In genomic region chr17:7380321-7380720, GRCh38 we compare ENCODE assay signal across 10 cellular contexts. TPM values are rescaled to one million over a fixed set of nuclear protein-coding genes. Genes with fewer than 3 reads are reported as not detected.
DNase-seq lines count a peak whose midpoint lies in the region; ATAC-seq and TF ChIP-seq lines count a peak whose summit lies in the region.
"Had no signal": no experiment of that assay in that cellular context is flagged by ENCODE, and none has a peak within 500 bp of the region (broad histone marks: within the 10 kb centered on the region; RNA-seq: fewer than 3 reads in every experiment).

No MANE protein-coding gene starts in this region.

- H3K27me3 ChIP-seq in NT2/D1 (ENCODE audit: insufficient read depth, insufficient read length): peaks cover 45% of the 10 kb centered on the region
- H3K27me3 ChIP-seq in naive thymus-derived CD4-positive, alpha-beta T cell (ENCODE audit: control insufficient read depth in 2 of 2, insufficient read depth in 2 of 2, low read length in 2 of 2): peaks cover 0 to 11% of the 10 kb centered on the region in 2 donors

- no peak overlapping the region for H3K27ac Mint-ChIP-seq in osteocyte (ENCODE audit: unreplicated experiment)
- peak overlapping the region in 1 of 9 donors; percentile 9 for H3K27ac Mint-ChIP-seq in naive thymus-derived CD4-positive, alpha-beta T cell

- intact Hi-C loops in naive thymus-derived CD4-positive, alpha-beta T cell (cut with micrococcal nuclease): loop anchor here in 1 of 2 donors (5.0 kb wide), 2 partner anchors 43 to 232 kb away; partner anchors contain the start of genes ACAP1 and FXR2

- peaks cover 45% of the 10 kb centered on the region for H3K27me3 Mint-ChIP-seq in osteocyte (ENCODE audit: unreplicated experiment)
- H3K27me3 Mint-ChIP-seq in naive thymus-derived CD4-positive, alpha-beta T cell: peaks cover 33 to 50% (median 43%) of the 10 kb centered on the region in 5 donors

- H3K4me1 ChIP-seq in NT2/D1 (ENCODE audit: insufficient read depth, insufficient read length): peaks cover 22% of the 10 kb centered on the region
- peaks cover 10 to 13% of the 10 kb centered on the region in 2 donors for H3K4me1 ChIP-seq in naive thymus-derived CD4-positive, alpha-beta T cell (ENCODE audit: control insufficient read depth in 2 of 2, insufficient read depth in 2 of 2, low read length in 2 of 2)

- no peak overlapping the region for H3K27ac ChIP-seq in naive thymus-derived CD4-positive, alpha-beta T cell (ENCODE audit: low read depth, low read length)

- H3K4me3 ChIP-seq in NT2/D1 (ENCODE audit: insufficient read length, low read depth): peak overlapping the region; percentile 54
- no peak overlapping the region for H3K4me3 ChIP-seq in fibroblast of villous mesenchyme (ENCODE audit: low read depth, low read length)
- H3K4me3 ChIP-seq in naive thymus-derived CD4-positive, alpha-beta T cell (ENCODE audit: low read length): no peak overlapping the region

- peaks cover 7% of the 10 kb centered on the region for H3K9me3 Mint-ChIP-seq in osteocyte (ENCODE audit: unreplicated experiment)
- H3K9me3 Mint-ChIP-seq in naive thymus-derived CD4-positive, alpha-beta T cell: peaks cover 0 to 7% (median 0%) of the 10 kb centered on the region in 11 donors

- CTCF ChIA-PET in naive thymus-derived CD4-positive, alpha-beta T cell (lab: Charles Lee): interaction anchor here (0.9 kb wide), 1 partner anchor 51 kb away, joined by 3 read pairs; no protein-coding TSS in a partner anchor

- TF ChIP-seq CTCF in fibroblast of villous mesenchyme (IDR thresholded peaks at IDR 0.05; ENCODE audit: insufficient read depth, low read depth, low read length) (no peak), osteocyte (IDR thresholded peaks at IDR 0.05) (no peak)

- no peaks in the 10 kb centered on the region for H3K36me3 ChIP-seq in NT2/D1 (ENCODE audit: insufficient read depth, insufficient read length, low read length)
- H3K36me3 ChIP-seq in naive thymus-derived CD4-positive, alpha-beta T cell (ENCODE audit: control insufficient read depth in 2 of 3, insufficient read depth in 3 of 3, low read length in 3 of 3): no peaks in the 10 kb centered on the region

- H3K36me3 Mint-ChIP-seq in osteocyte (ENCODE audit: unreplicated experiment): peaks cover 2% of the 10 kb centered on the region
- peaks cover 0 to 10% (median 0%) of the 10 kb centered on the region in 5 donors for H3K36me3 Mint-ChIP-seq in naive thymus-derived CD4-positive, alpha-beta T cell

- H3K4me3 Mint-ChIP-seq in osteocyte (ENCODE audit: unreplicated experiment): peak overlapping the region; percentile 54
- H3K4me3 Mint-ChIP-seq in naive thymus-derived CD4-positive, alpha-beta T cell: peak overlapping the region in 2 of 10 donors; percentile 54

- POLR2A ChIA-PET in naive thymus-derived CD4-positive, alpha-beta T cell (lab: Charles Lee): interaction anchor here (0.7 to 1.0 kb wide), 2 partner anchors 8 to 10 kb away, joined by 3 read pairs; no protein-coding TSS in a partner anchor

- peaks cover 10% of the 10 kb centered on the region for H3K4me1 Mint-ChIP-seq in osteocyte (ENCODE audit: unreplicated experiment)
- peaks cover 10 to 23% (median 15%) of the 10 kb centered on the region in 7 donors for H3K4me1 Mint-ChIP-seq in naive thymus-derived CD4-positive, alpha-beta T cell

- ATAC-seq in naive thymus-derived CD4-positive, alpha-beta T cell: no peak

- peak; percentile 19 for DNase-seq in CD1c-positive myeloid dendritic cell (ENCODE audit: extremely low spot score)
- no peak for DNase-seq in NT2/D1 (ENCODE audit: low read depth, low spot score)
- DNase-seq in fibroblast of villous mesenchyme (ENCODE audit: low read depth): peak; percentile 16
- no peak for DNase-seq in osteocyte (ENCODE audit: extremely low spot score, unreplicated experiment)
- no peak for DNase-seq in naive thymus-derived CD4-positive, alpha-beta T cell
- no peak for DNase-seq in OCI-M1 (lab: John Stamatoyannopoulos, UW)
- no peak for DNase-seq in GF-D8 (lab: John Stamatoyannopoulos, UW)
- no peak for DNase-seq in activated T-cell treated with anti-CD3 and anti-CD28 coated beads for 4 hours
- DNase-seq: activated CD4-positive, alpha-beta T cell treated with anti-CD3 and anti-CD28 coated beads for 48 hours had no signal

- H3K9me3 ChIP-seq in NT2/D1 (ENCODE audit: insufficient read depth, low read length): peaks cover 5% of the 10 kb centered on the region; the same call in 1 of the 2 replicates
- H3K9me3 ChIP-seq in naive thymus-derived CD4-positive, alpha-beta T cell (ENCODE audit: control insufficient read depth in 2 of 3, low read length in 3 of 3): no peaks in the 10 kb centered on the region

- H3K9ac ChIP-seq in NT2/D1 (ENCODE audit: insufficient read length, low read depth): peak overlapping the region; percentile 78

RNA-seq across cellular contexts. Expression of gene TNK1, which starts 0.6 kb away (rescaled TPM):
- under 0.01 and 2.2 TPM in 2 replicates for total RNA-seq in fibroblast of villous mesenchyme
- not detected in 2 replicates for total RNA-seq in osteocyte
- total RNA-seq in naive thymus-derived CD4-positive, alpha-beta T cell: 10 to 100 TPM in 4 of 5 experiments, 1 to 10 TPM in 1; 1.5 to 23.4 (median 13.9) TPM
- 1 to 10 TPM; 5.8 to 7.4 TPM for polyA plus RNA-seq in naive thymus-derived CD4-positive, alpha-beta T cell

RNA-seq across cellular contexts. Expression of gene PLSCR3, which starts 14.0 kb away (rescaled TPM):
- 16.8 and 28.3 TPM in 2 replicates for total RNA-seq in fibroblast of villous mesenchyme
- total RNA-seq in osteocyte: 73.9 and 81.4 TPM in 2 replicates
- 100 to 1,000 TPM in 1 of 5 experiments, 10 to 100 TPM in 4; 74.8 to 142 (median 85.0) TPM for total RNA-seq in naive thymus-derived CD4-positive, alpha-beta T cell
- 100 to 1,000 TPM; 162 to 212 TPM for polyA plus RNA-seq in naive thymus-derived CD4-positive, alpha-beta T cell

RNA-seq across cellular contexts. Expression of gene TMEM256, which starts 23.6 kb away (rescaled TPM):
- total RNA-seq in fibroblast of villous mesenchyme (147 and 162 TPM in 2 replicates), osteocyte (40.7 and 45.9 TPM in 2 replicates)
- total RNA-seq in naive thymus-derived CD4-positive, alpha-beta T cell: 10 to 100 TPM; 31.5 to 58.5 (median 48.2) TPM
- 10 to 100 TPM; 45.2 to 64.9 TPM for polyA plus RNA-seq in naive thymus-derived CD4-positive, alpha-beta T cell

RNA-seq across cellular contexts. Expression of gene TMEM95, which starts 25.4 kb away (rescaled TPM):
- total RNA-seq in fibroblast of villous mesenchyme (not detected in 2 replicates), osteocyte (not detected in 2 replicates)
- not detected for total RNA-seq in naive thymus-derived CD4-positive, alpha-beta T cell
- not detected for polyA plus RNA-seq in naive thymus-derived CD4-positive, alpha-beta T cell
- total RNA-seq: glomerular endothelial cell had no signal

RNA-seq across cellular contexts. Expression of gene NLGN2, which starts 27.3 kb away (rescaled TPM):
- total RNA-seq in fibroblast of villous mesenchyme (8.1 and 9.5 TPM in 2 replicates), osteocyte (53.8 and 56.8 TPM in 2 replicates)
- 10 to 100 TPM in 3 of 5 experiments, 1 to 10 TPM in 2; 1.6 to 17.8 (median 11.9) TPM for total RNA-seq in naive thymus-derived CD4-positive, alpha-beta T cell
- under 1 TPM; 0.20 to 0.28 TPM for polyA plus RNA-seq in naive thymus-derived CD4-positive, alpha-beta T cell

Comparison
In these comparisons a context has a peak if more than half of its experiments do, and no peak if none do; other contexts are left out.
1. DNase-seq: peak in CD1c-positive myeloid dendritic cell (single experiment) and fibroblast of villous mesenchyme (single experiment); none in NT2/D1 (single experiment), osteocyte (single experiment), naive thymus-derived CD4-positive, alpha-beta T cell (0 of 9), OCI-M1 (single experiment), GF-D8 (single experiment) and activated T-cell treated with anti-CD3 and anti-CD28 coated beads for 4 hours (single experiment).